In the genomic region with DNA sequence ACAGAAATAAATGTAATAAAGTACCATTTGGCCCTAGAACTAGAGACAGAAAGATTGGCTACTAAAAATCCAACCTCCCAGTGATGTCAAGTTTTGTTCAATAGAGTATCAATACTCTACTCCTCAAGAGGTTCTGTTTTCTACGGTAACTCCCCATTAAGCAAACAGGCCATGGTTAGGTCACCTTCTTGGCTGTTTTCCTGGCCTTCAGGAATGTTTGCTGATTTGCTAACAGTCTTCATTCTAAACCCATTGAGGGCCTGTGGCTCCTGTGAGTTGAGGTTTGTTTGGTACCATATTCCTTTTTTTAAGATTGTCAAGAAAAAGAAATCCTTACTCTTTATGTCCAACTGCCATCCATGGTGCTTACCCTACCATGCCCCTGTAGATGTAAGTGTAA, we compare ENCODE assay signal across 23 cellular contexts.
DNase-seq lines count a peak whose midpoint lies in the region; ATAC-seq and TF ChIP-seq lines count a peak whose summit lies in the region.
"Had no signal": no experiment of that assay in that cellular context is flagged by ENCODE, and none has a peak within 500 bp of the region (broad histone marks: within the 10 kb centered on the region; RNA-seq: fewer than 3 reads in every experiment).

No MANE protein-coding gene starts in this region.

- no peak overlapping the region for H3K9ac ChIP-seq in IMR-90 (ENCODE audit: low read depth, low read length)

- H3K79me1 ChIP-seq in IMR-90 (ENCODE audit: low read depth in 1 of 2, low read length in 2 of 2), result no peaks in the 10 kb centered on the region

- H4K8ac ChIP-seq in IMR-90 (ENCODE audit: low read depth in 2 of 2, low read length in 2 of 2), result no peak overlapping the region

- H3K4me3 ChIP-seq in ACC112 (ENCODE audit: low read depth, low read length), result no peak overlapping the region; the same call in 1 of the 2 replicates
- H3K4me3 ChIP-seq in IMR-90 (ENCODE audit: insufficient read depth, low read depth, low read length), result no peak overlapping the region
- H3K4me3 ChIP-seq in epithelial cell of esophagus (ENCODE audit: low read length), result no peak overlapping the region
- H3K4me3 ChIP-seq in left lung, result no peak overlapping the region
- no peak overlapping the region for H3K4me3 ChIP-seq in tibial artery
- H3K4me3 ChIP-seq: dorsolateral prefrontal cortex, gastrocnemius medialis, prostate gland, skin epidermis had no signal

- WGBS in IMR-90 (ENCODE audit: extremely low coverage in 2 of 2, insufficient read length in 1 of 2), 2 experiments, result no CpG with 5 or more reads among the region's 1 CpG

- H3K56ac ChIP-seq in IMR-90 (ENCODE audit: extremely low read depth, insufficient read depth, low read length), result no peak overlapping the region

- H3K14ac ChIP-seq in IMR-90 (replicated peaks; ENCODE audit: low read depth, low read length), result no peak overlapping the region

- no peaks in the 10 kb centered on the region for H3K79me2 ChIP-seq in ACC112 (ENCODE audit: control insufficient read depth, insufficient read depth, low read length, unreplicated experiment)

- peak overlapping the region; percentile 10 for H2AFZ ChIP-seq in ACC112 (ENCODE audit: low read length, unreplicated experiment)
- H2AFZ ChIP-seq in IMR-90 (replicated peaks; ENCODE audit: low read length, poor library complexity), result no peak overlapping the region

- H3K9me3 ChIP-seq in IMR-90 (ENCODE audit: control insufficient read depth, insufficient read depth, low read length), result peaks cover 2% of the 10 kb centered on the region; the same call in 1 of the 2 replicates
- H3K9me3 ChIP-seq in left lung, result no peaks in the 10 kb centered on the region
- no peaks in the 10 kb centered on the region for H3K9me3 ChIP-seq in tibial artery
- H3K9me3 ChIP-seq: BE2C, gastrocnemius medialis, prostate gland had no signal

- H2AK5ac ChIP-seq in IMR-90 (ENCODE audit: low read depth, low read length), result no peak overlapping the region

- H2BK5ac ChIP-seq in IMR-90 (ENCODE audit: low read depth, low read length, poor library complexity, severe bottlenecking), result peak overlapping the region; percentile 32

- in situ Hi-C loops in IMR-90 (cut with MboI; ENCODE audit: low sequenced_read_pairs), result no loop called here

- DNase-seq in IMR-90, result peak; percentile 17
- peak; percentile 30 for DNase-seq in epithelial cell of esophagus (ENCODE audit: low read depth)
- DNase-seq in left lung, result no peak
- no peak for DNase-seq in germinal center (ENCODE audit: low spot score)
- DNase-seq in tibial artery, result no peak
- DNase-seq: activated CD4-positive, alpha-beta T cell treated with anti-CD3 and anti-CD28 coated beads, Interleukin-2, amount 10 ng/mL, durations not matched to agents 24 days and 14 days; activated CD8-positive, alpha-beta memory T cell treated with anti-CD3 and anti-CD28 coated beads, Interleukin-2, amount 10 ng/mL, durations not matched to agents 7 days and 5 days; activated naive CD4-positive, alpha-beta T cell treated with anti-CD3 and anti-CD28 coated beads for 36 hours; amygdala; BE2C; COR-L47; dorsolateral prefrontal cortex; H7; KBM-7; NCI-H1436 treated with DMSO at 0.1 percent for 48 hours; NCI-H446 treated with DMSO at 0.1 percent for 48 hours; WERI-Rb-1 had no signal

- CTCF ChIA-PET in IMR-90 (lab: Yijun Ruan, JAX), result no interaction called here

- no peak overlapping the region for H3K23ac ChIP-seq in IMR-90 (ENCODE audit: low read depth, low read length)

- H2BK120ac ChIP-seq in IMR-90 (ENCODE audit: low read depth, low read length), result no peak overlapping the region

- H2BK15ac ChIP-seq in IMR-90 (ENCODE audit: low read depth, low read length), result no peak overlapping the region

- TF ChIP-seq RAD21 in IMR-90 (IDR thresholded peaks at IDR 0.05; ENCODE audit: low read length), result no peak

- POLR2A ChIA-PET in IMR-90 (lab: Charles Lee; ENCODE audit: unreplicated experiment), result no interaction called here

- dilution Hi-C loops in IMR-90 (cut with HindIII; ENCODE audit: low sequenced_read_pairs, unreplicated experiment), result no loop called here

- no peak overlapping the region for H3K4ac ChIP-seq in IMR-90 (ENCODE audit: low read depth, low read length)

- intact Hi-C loops in IMR-90 (cut with micrococcal nuclease), result no loop called here
- intact Hi-C loops in left lung (cut with DNase I), result no loop called here
- intact Hi-C loops in tibial artery (cut with DNase I; ENCODE audit: low total_unique reads), result no loop called here

- H3K27ac ChIP-seq in ACC112 (ENCODE audit: low read depth, low read length) (peak overlapping the region; percentile 82), IMR-90 (ENCODE audit: insufficient read depth, low read length) (no peak overlapping the region), left lung (no peak overlapping the region), tibial artery (no peak overlapping the region)
- H3K27ac ChIP-seq: dorsolateral prefrontal cortex, gastrocnemius medialis, prostate gland, skin epidermis, WERI-Rb-1 had no signal

- H3K27me3 ChIP-seq in ACC112 (ENCODE audit: insufficient read depth, low read length) (no peaks in the 10 kb centered on the region), IMR-90 (ENCODE audit: control insufficient read depth, insufficient read depth, low read length) (no peaks in the 10 kb centered on the region), left lung (no peaks in the 10 kb centered on the region), tibial artery (no peaks in the 10 kb centered on the region)
- H3K27me3 ChIP-seq: BE2C, gastrocnemius medialis had no signal

- H4K20me1 ChIP-seq in IMR-90 (ENCODE audit: insufficient read depth, low read length), result no peaks in the 10 kb centered on the region

- no peak for TF ChIP-seq CTCF in IMR-90 (conservative IDR thresholded peaks at IDR 0.05; ENCODE audit: low read depth, low read length)
- no peak for TF ChIP-seq CTCF in epithelial cell of esophagus (IDR thresholded peaks at IDR 0.05; ENCODE audit: insufficient read depth, low read depth, low read length, missing control alignments)
- no peak for TF ChIP-seq CTCF in left lung (IDR thresholded peaks at IDR 0.05)
- no peak for TF ChIP-seq CTCF in tibial artery (IDR thresholded peaks at IDR 0.05)

- no peaks in the 10 kb centered on the region for H3K9me1 ChIP-seq in IMR-90 (ENCODE audit: insufficient read depth, low read length)

- no peak overlapping the region for H3K4me2 ChIP-seq in IMR-90 (ENCODE audit: low read depth, low read length)

- H3K4me1 ChIP-seq in ACC112 (ENCODE audit: control insufficient read depth, insufficient read depth, low read length, unreplicated experiment) (peaks cover 42% of the 10 kb centered on the region), IMR-90 (ENCODE audit: control insufficient read depth, insufficient read depth, low read length) (no peaks in the 10 kb centered on the region), left lung (no peaks in the 10 kb centered on the region), tibial artery (no peaks in the 10 kb centered on the region)
- H3K4me1 ChIP-seq: BE2C, gastrocnemius medialis, prostate gland had no signal

- no peak overlapping the region; the same call in 1 of the 2 replicates for H3K18ac ChIP-seq in IMR-90 (ENCODE audit: low read depth, low read length)

- no peak for ATAC-seq in IMR-90 (ENCODE audit: low read depth)
- peak; percentile 87 for ATAC-seq in left lung
- no peak for ATAC-seq in GM21576 (IDR thresholded peaks at IDR 0.05; ENCODE audit: unreplicated experiment)
- no peak for ATAC-seq in GM21825 (IDR thresholded peaks at IDR 0.05; ENCODE audit: unreplicated experiment)
- ATAC-seq: activated CD8-positive, alpha-beta memory T cell treated with anti-CD3 and anti-CD28 coated beads, Interleukin-2, amount 10 ng/mL, durations not matched to agents 7 days and 5 days; gastrocnemius medialis had no signal

- BruUV-seq in IMR-90 (replicated peaks; lab: Mats Ljungman, UMichigan), result no TSS peak

- no peaks in the 10 kb centered on the region for H3K36me3 ChIP-seq in ACC112 (ENCODE audit: insufficient read depth, low read length)
- H3K36me3 ChIP-seq in IMR-90 (ENCODE audit: control insufficient read depth, insufficient read depth, low read length), result no peaks in the 10 kb centered on the region
- no peaks in the 10 kb centered on the region for H3K36me3 ChIP-seq in left lung
- H3K36me3 ChIP-seq in tibial artery, result no peaks in the 10 kb centered on the region
- H3K36me3 ChIP-seq: BE2C, gastrocnemius medialis, prostate gland, WERI-Rb-1 had no signal

- H4K91ac ChIP-seq in IMR-90 (ENCODE audit: insufficient read depth, low read depth, low read length), result no peak overlapping the region

- no peak overlapping the region for H4K5ac ChIP-seq in IMR-90 (ENCODE audit: low read depth, low read length)

- no peak overlapping the region for H2BK20ac ChIP-seq in IMR-90 (ENCODE audit: low read depth, low read length)

- no peak for TF ChIP-seq POLR2A in IMR-90 (IDR thresholded peaks at IDR 0.05; ENCODE audit: low read depth, low read length)

- H2AK9ac ChIP-seq in IMR-90 (replicated peaks; ENCODE audit: low read depth, low read length, poor library complexity), result no peak overlapping the region

TF ChIP-seq in IMR-90, 13 proteins besides CTCF, POLR2A, EP300 and RAD21 (continues in another document):
- TF ChIP-seq FOS (IDR thresholded peaks at IDR 0.05; ENCODE audit: low read depth, low read length) (no peak), MAZ (IDR thresholded peaks at IDR 0.05; ENCODE audit: borderline replicate concordance, low read depth, low read length) (no peak), NFE2L2 (IDR thresholded peaks at IDR 0.05; ENCODE audit: low read depth, low read length) (no peak), BHLHE40 (IDR thresholded peaks at IDR 0.05; ENCODE audit: low read depth, low read length) (no peak), CEBPB (IDR thresholded peaks at IDR 0.05; ENCODE audit: low read depth, low read length) (no peak), CHD1 (IDR thresholded peaks at IDR 0.05; ENCODE audit: low read depth, low read length) (no peak), MAFK (IDR thresholded peaks at IDR 0.05; ENCODE audit: low read depth, low read length) (no peak), RCOR1 (IDR thresholded peaks at IDR 0.05; ENCODE audit: insufficient replicate concordance, low read length) (no peak), MXI1 (IDR thresholded peaks at IDR 0.05; ENCODE audit: borderline replicate concordance, low read depth, low read length) (no peak)
- TF ChIP-seq, protein P1, sequence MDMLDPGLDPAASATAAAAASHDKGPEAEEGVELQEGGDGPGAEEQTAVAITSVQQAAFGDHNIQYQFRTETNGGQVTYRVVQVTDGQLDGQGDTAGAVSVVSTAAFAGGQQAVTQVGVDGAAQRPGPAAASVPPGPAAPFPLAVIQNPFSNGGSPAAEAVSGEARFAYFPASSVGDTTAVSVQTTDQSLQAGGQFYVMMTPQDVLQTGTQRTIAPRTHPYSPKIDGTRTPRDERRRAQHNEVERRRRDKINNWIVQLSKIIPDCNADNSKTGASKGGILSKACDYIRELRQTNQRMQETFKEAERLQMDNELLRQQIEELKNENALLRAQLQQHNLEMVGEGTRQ (IDR thresholded peaks at IDR 0.05; ENCODE audit: low read depth, low read length), result no peak

Comparison
In these comparisons a context has a peak if more than half of its experiments do, and no peak if none do; other contexts are left out.
1. DNase-seq: peak in IMR-90 (single experiment) and epithelial cell of esophagus (single experiment); none in left lung (0 of 2), germinal center (single experiment) and tibial artery (0 of 2).